Comparison of ENCODE assay signal across 8 cellular contexts in genomic region chr14:76844223-76844622, GRCh38. TPM values are rescaled to one million over a fixed set of nuclear protein-coding genes. Genes with fewer than 3 reads are reported as not detected.
DNase-seq lines count a peak whose midpoint lies in the region; ATAC-seq and TF ChIP-seq lines count a peak whose summit lies in the region.

No MANE protein-coding gene starts in this region.

- ATAC-seq in GM19397 (IDR thresholded peaks at IDR 0.05; ENCODE audit: unreplicated experiment) = no peak

- H3K9me3 ChIP-seq in fibroblast of lung (ENCODE audit: control insufficient read depth, insufficient read depth, low read depth, low read length) = no peaks in the 10 kb centered on the region
- no peaks in the 10 kb centered on the region for H3K9me3 ChIP-seq in skeletal muscle tissue (ENCODE audit: control insufficient read depth in 3 of 3, low read length in 3 of 3)

- no peak overlapping the region for H3K4me2 ChIP-seq in fibroblast of lung (ENCODE audit: extremely low read depth, insufficient read depth, low read length)

- H3K36me3 ChIP-seq in fibroblast of lung (ENCODE audit: control insufficient read depth, insufficient read depth, low read length) (no peaks in the 10 kb centered on the region), skeletal muscle tissue (ENCODE audit: control insufficient read depth in 3 of 3, insufficient read depth in 3 of 3, low read length in 3 of 3) (no peaks in the 10 kb centered on the region)

- no peaks in the 10 kb centered on the region for H3K4me1 ChIP-seq in fibroblast of lung (ENCODE audit: control insufficient read depth, extremely low read depth, insufficient read depth, low read length)
- H3K4me1 ChIP-seq in skeletal muscle tissue (ENCODE audit: control insufficient read depth in 3 of 3, insufficient read depth in 3 of 3, low read length in 3 of 3) = no peaks in the 10 kb centered on the region

- H3K27me3 ChIP-seq in fibroblast of lung (ENCODE audit: control insufficient read depth, insufficient read depth, low read length) (peaks cover 2% of the 10 kb centered on the region), skeletal muscle tissue (ENCODE audit: control insufficient read depth in 3 of 3, insufficient read depth in 3 of 3, low read length in 3 of 3) (peaks cover 0 to 6% (median 0%) of the 10 kb centered on the region in 3 donors)

- no peak overlapping the region for H3K9ac ChIP-seq in fibroblast of lung (ENCODE audit: insufficient read depth, low read length)
- H3K9ac ChIP-seq in skeletal muscle tissue (ENCODE audit: low read depth in 1 of 3, low read length in 3 of 3) = no peak overlapping the region

- TF ChIP-seq POLR2A in NB4 (IDR thresholded peaks at IDR 0.05; ENCODE audit: extremely low read depth, insufficient read length) = no peak

- H3K4me3 ChIP-seq in NB4 (ENCODE audit: low read depth, low read length) = no peak overlapping the region
- no peak overlapping the region for H3K4me3 ChIP-seq in fibroblast of lung (replicated peaks in 1 of 4; ENCODE audit: control extremely low read depth in 1 of 4, insufficient read depth in 1 of 4, low read depth in 3 of 4, low read length in 4 of 4)
- H3K4me3 ChIP-seq in skeletal muscle tissue (ENCODE audit: low read length in 3 of 3) = no peak overlapping the region

- H4K20me1 ChIP-seq in fibroblast of lung (ENCODE audit: control insufficient read depth, extremely low read depth, insufficient read depth, low read length) = no peaks in the 10 kb centered on the region

- H3K27ac ChIP-seq in fibroblast of lung (ENCODE audit: insufficient read depth, low read length) = no peak overlapping the region
- H3K27ac ChIP-seq in skeletal muscle tissue (ENCODE audit: low read depth, low read length) = peak overlapping the region; percentile 57

- no peak for TF ChIP-seq CTCF in NB4 (IDR thresholded peaks at IDR 0.05; ENCODE audit: low read depth, low read length)
- no peak for TF ChIP-seq CTCF in fibroblast of lung (conservative IDR thresholded peaks at IDR 0.05 in 1 of 2, IDR thresholded peaks at IDR 0.05 in 1 of 2; ENCODE audit: low read depth in 1 of 2, low read length in 2 of 2)

- peak overlapping the region; percentile 17 for H2AFZ ChIP-seq in fibroblast of lung (ENCODE audit: low read length)

- H3K79me2 ChIP-seq in fibroblast of lung (ENCODE audit: control insufficient read depth, insufficient read depth, low read length) = no peaks in the 10 kb centered on the region

- DNase-seq in A172 (ENCODE audit: low spot score) = peak; percentile 64
- DNase-seq in NB4 (ENCODE audit: low read depth) = peak; percentile 42
- DNase-seq in activated CD8-positive, alpha-beta memory T cell treated with anti-CD3 and anti-CD28 coated beads, Interleukin-2, amount 50 U/mL, for 1 hour (ENCODE audit: extremely low read depth) = peak; percentile 16
- DNase-seq in fibroblast of lung (ENCODE audit: low read depth in 2 of 2) = peak in 1 of 2 donors; percentile 39
- no peak for DNase-seq in NCI-H2227 treated with DMSO at 0.1 percent for 48 hours (lab: John Stamatoyannopoulos, UW)
- no peak for DNase-seq in inferior parietal cortex (ENCODE audit: extremely low spot score)

RNA-seq across cellular contexts. Expression of gene LRRC74A, which starts 18.0 kb away (rescaled TPM):
- total RNA-seq in A172 (2014; rRNA removed; shearing (Covaris generic)) = not detected in 2 replicates
- total RNA-seq in fibroblast of lung (not detected in 2 replicates), skeletal muscle tissue (not detected)
- polyA plus RNA-seq in fibroblast of lung = not detected in 2 replicates
- not detected in 2 replicates for polyA plus RNA-seq in fibroblast of lung (2012)
- polyA minus RNA-seq in fibroblast of lung (ENCODE audit: low replicate concordance) = not detected in 2 replicates

RNA-seq across cellular contexts. Expression of gene ANGEL1, which starts 31.5 kb away (rescaled TPM):
- 4.0 and 4.8 TPM in 2 replicates for total RNA-seq in A172 (2014; rRNA removed; shearing (Covaris generic))
- 5.1 and 6.6 TPM in 2 replicates for total RNA-seq in fibroblast of lung
- polyA plus RNA-seq in fibroblast of lung = 7.0 and 8.4 TPM in 2 replicates
- polyA plus RNA-seq in fibroblast of lung (2012) = 3.8 and 4.2 TPM in 2 replicates
- 28.7 and 82.8 TPM in 2 replicates for polyA minus RNA-seq in fibroblast of lung (ENCODE audit: low replicate concordance)
- 9.9 TPM for total RNA-seq in skeletal muscle tissue

Comparison
In these comparisons a context has a peak if more than half of its experiments do, and no peak if none do; other contexts are left out.
1. DNase-seq: peak in A172 (single experiment), NB4 (single experiment) and activated CD8-positive, alpha-beta memory T cell treated with anti-CD3 and anti-CD28 coated beads, Interleukin-2, amount 50 U/mL, for 1 hour (single experiment); none in NCI-H2227 treated with DMSO at 0.1 percent for 48 hours (single experiment) and inferior parietal cortex (single experiment).